In genomic region chr9:137396808-137397367, GRCh38 we compare ENCODE assay signal across 21 cellular contexts. TPM values are rescaled to one million over a fixed set of nuclear protein-coding genes. Genes with fewer than 3 reads are reported as not detected.
DNase-seq lines count a peak whose midpoint lies in the region; ATAC-seq and TF ChIP-seq lines count a peak whose summit lies in the region.
"Had no signal": no experiment of that assay in that cellular context is flagged by ENCODE, and none has a peak within 500 bp of the region (broad histone marks: within the 10 kb centered on the region; RNA-seq: fewer than 3 reads in every experiment).

No MANE protein-coding gene starts in this region.

- peak overlapping the region; percentile 66 for H3K27ac Mint-ChIP-seq in activated T-helper 17 cell treated with anti-CD3 and anti-CD28 coated beads, Interleukin-2, amount 50 U/mL, for 72 hours
- H3K27ac Mint-ChIP-seq: GM23338 had no signal

- H3K4me3 Mint-ChIP-seq in activated T-helper 17 cell treated with anti-CD3 and anti-CD28 coated beads, Interleukin-2, amount 50 U/mL, for 72 hours: peak overlapping the region; percentile 39
- H3K4me3 Mint-ChIP-seq: CD4-positive, alpha-beta memory T cell; GM23338 had no signal

- WGBS in right cardiac atrium: 89% methylated on average over 17 of the region's 17 CpGs
- WGBS in heart right ventricle, 2 donors: 90 to 92% methylated on average over 15 to 17 of the region's 17 CpGs
- WGBS in gastroesophageal sphincter (ENCODE audit: low coverage in 1 of 2), 2 donors: 83% methylated on average over 1 of the region's 17 CpGs; no CpG with 5 or more reads in 1 of the 2 donors

- TF ChIP-seq EP300 in gastroesophageal sphincter (IDR thresholded peaks at IDR 0.05): no peak

- no peaks in the 10 kb centered on the region for H3K9me3 ChIP-seq in right cardiac atrium (ENCODE audit: control insufficient read depth, low read length)
- H3K9me3 ChIP-seq in heart right ventricle: peaks cover 0 to 4% (median 0%) of the 10 kb centered on the region in 11 donors
- H3K9me3 ChIP-seq in upper lobe of right lung: no peaks in the 10 kb centered on the region
- H3K9me3 ChIP-seq in gastroesophageal sphincter: no peaks in the 10 kb centered on the region

- DNase-seq in right cardiac atrium: peak in 2 of 3 donors; percentile 38 to 42
- DNase-seq in heart right ventricle: no peak
- peak; percentile 53 for DNase-seq in upper lobe of right lung
- no peak for DNase-seq in stimulated activated CD4-positive, alpha-beta T cell treated with anti-CD3 and anti-CD28 coated beads, Interleukin-15, amount 100 ng/mL, for 24 hours
- DNase-seq in ACHN: no peak
- DNase-seq: CD4-positive, alpha-beta memory T cell; DMS79 treated with DMSO at 0.1 percent for 48 hours; KG1; NCI-H1417 treated with DMSO at 0.1 percent for 48 hours; NCI-H1930; NCI-H446; NCI-H69; NK-92 treated with Interleukin-12 subunit alpha and Interleukin-12 subunit beta, amount 100 ng/mL, for 24 hours; OCI-M1 had no signal

- no peak for ATAC-seq in right cardiac atrium
- ATAC-seq in heart right ventricle: no peak
- no peak for ATAC-seq in activated T-helper 17 cell treated with anti-CD3 and anti-CD28 coated beads, Interleukin-2, amount 50 U/mL, for 72 hours (replicated peaks)
- peak; percentile 22 for ATAC-seq in esophagus mucosa
- no peak for ATAC-seq in upper lobe of right lung
- ATAC-seq in gastroesophageal sphincter: no peak
- ATAC-seq: GM23338 had no signal

- H3K36me3 Mint-ChIP-seq in activated T-helper 17 cell treated with anti-CD3 and anti-CD28 coated beads, Interleukin-2, amount 50 U/mL, for 72 hours (ENCODE audit: low read depth): peaks cover 6% of the 10 kb centered on the region

- H3K9me3 Mint-ChIP-seq in activated T-helper 17 cell treated with anti-CD3 and anti-CD28 coated beads, Interleukin-2, amount 50 U/mL, for 72 hours: no peaks in the 10 kb centered on the region
- H3K9me3 Mint-ChIP-seq: CD4-positive, alpha-beta memory T cell had no signal

- no peak for TF ChIP-seq CTCF in heart right ventricle (IDR thresholded peaks at IDR 0.05)
- TF ChIP-seq CTCF in upper lobe of right lung (IDR thresholded peaks at IDR 0.05): no peak
- TF ChIP-seq CTCF in gastroesophageal sphincter (IDR thresholded peaks at IDR 0.05): no peak

- no peaks in the 10 kb centered on the region for H3K27me3 ChIP-seq in right cardiac atrium (ENCODE audit: control insufficient read depth, insufficient read depth)
- no peaks in the 10 kb centered on the region for H3K27me3 ChIP-seq in heart right ventricle
- H3K27me3 ChIP-seq in upper lobe of right lung: no peaks in the 10 kb centered on the region
- H3K27me3 ChIP-seq in gastroesophageal sphincter: no peaks in the 10 kb centered on the region

- no peak overlapping the region for H3K4me3 ChIP-seq in right cardiac atrium (ENCODE audit: low read length)
- no peak overlapping the region for H3K4me3 ChIP-seq in heart right ventricle
- no peak overlapping the region for H3K4me3 ChIP-seq in upper lobe of right lung
- no peak overlapping the region for H3K4me3 ChIP-seq in gastroesophageal sphincter
- H3K4me3 ChIP-seq: GM23338 had no signal

- H3K27me3 Mint-ChIP-seq in activated T-helper 17 cell treated with anti-CD3 and anti-CD28 coated beads, Interleukin-2, amount 50 U/mL, for 72 hours: no peaks in the 10 kb centered on the region
- H3K27me3 Mint-ChIP-seq: CD4-positive, alpha-beta memory T cell had no signal

- in situ Hi-C loops in ACHN (cut with HindIII; ENCODE audit: low pct_ligation_motif_present, low pct_unique_long_range_greater_than_20kb, low sequenced_read_pairs): no loop called here

- TF ChIP-seq POLR2A in gastroesophageal sphincter (IDR thresholded peaks at IDR 0.05): no peak

- H3K27ac ChIP-seq in right cardiac atrium (ENCODE audit: low read length): no peak overlapping the region
- no peak overlapping the region for H3K27ac ChIP-seq in heart right ventricle
- H3K27ac ChIP-seq in upper lobe of right lung: no peak overlapping the region
- H3K27ac ChIP-seq in gastroesophageal sphincter: no peak overlapping the region

- H3K36me3 ChIP-seq in heart right ventricle: peaks cover 0 to 13% (median 0%) of the 10 kb centered on the region in 9 donors
- H3K36me3 ChIP-seq in upper lobe of right lung: no peaks in the 10 kb centered on the region
- H3K36me3 ChIP-seq in gastroesophageal sphincter: peaks cover 0 to 48% of the 10 kb centered on the region in 2 donors

- intact Hi-C loops in right cardiac atrium (cut with DNase I) (loop anchor here in 1 of 4 donors (10.0 kb wide), 1 partner anchor 52 kb away; no protein-coding TSS in a partner anchor), heart right ventricle (cut with DNase I) (loop anchor here in 1 of 10 donors (10.0 kb wide), 1 partner anchor 52 kb away; no protein-coding TSS in a partner anchor), upper lobe of right lung (cut with DNase I) (no loop called here)

- peaks cover 19% of the 10 kb centered on the region for H3K4me1 Mint-ChIP-seq in activated T-helper 17 cell treated with anti-CD3 and anti-CD28 coated beads, Interleukin-2, amount 50 U/mL, for 72 hours
- H3K4me1 Mint-ChIP-seq: GM23338 had no signal

- H3K4me1 ChIP-seq in right cardiac atrium (ENCODE audit: control insufficient read depth, insufficient read depth, low read length) (no peaks in the 10 kb centered on the region), heart right ventricle (peaks cover 0 to 7% (median 0%) of the 10 kb centered on the region in 9 donors), upper lobe of right lung (no peaks in the 10 kb centered on the region), gastroesophageal sphincter (no peaks in the 10 kb centered on the region)

RNA-seq across cellular contexts. Expression of gene EXD3, which starts 26.1 kb away (rescaled TPM):
- 10 to 100 TPM in 2 of 4 donors, 1 to 10 TPM in 2; 7.9 to 13.4 (median 11.1) TPM for total RNA-seq in right cardiac atrium
- polyA plus RNA-seq in right cardiac atrium: 14.6 TPM
- total RNA-seq in heart right ventricle: 10 to 100 TPM in 3 of 10 donors, 1 to 10 TPM in 7; 7.8 to 14.0 (median 9.2) TPM
- polyA plus RNA-seq in heart right ventricle: 10 to 100 TPM in 1 of 2 donors, 1 to 10 TPM in 1; 5.8 to 33.0 TPM
- total RNA-seq in activated T-helper 17 cell treated with anti-CD3 and anti-CD28 coated beads, Interleukin-2, amount 50 U/mL, for 72 hours: 1 to 10 TPM; 8.8 to 10.0 TPM
- 8.1 TPM for total RNA-seq in esophagus mucosa
- total RNA-seq in upper lobe of right lung: 27.3 TPM
- 10 to 100 TPM in 2 of 4 donors, 1 to 10 TPM in 2; 3.7 to 29.7 (median 10.9) TPM for total RNA-seq in gastroesophageal sphincter

RNA-seq across cellular contexts. Expression of gene NOXA1, which starts 26.3 kb away (rescaled TPM):
- 1 to 10 TPM; 3.1 to 7.5 (median 4.5) TPM for total RNA-seq in right cardiac atrium
- polyA plus RNA-seq in right cardiac atrium: 4.3 TPM
- 1 to 10 TPM; 2.5 to 5.3 (median 3.0) TPM for total RNA-seq in heart right ventricle
- polyA plus RNA-seq in heart right ventricle: 10 to 100 TPM in 1 of 2 donors, under 1 TPM in 1; 0.62 to 10.6 TPM
- total RNA-seq in activated T-helper 17 cell treated with anti-CD3 and anti-CD28 coated beads, Interleukin-2, amount 50 U/mL, for 72 hours: under 1 TPM; 0.39 to 0.58 TPM
- total RNA-seq in esophagus mucosa: 5.5 TPM
- total RNA-seq in upper lobe of right lung: 6.5 TPM
- total RNA-seq in gastroesophageal sphincter: 1 to 10 TPM; 1.1 to 4.2 (median 3.0) TPM
- total RNA-seq: G401 had no signal

RNA-seq across cellular contexts. Expression of gene ENTPD8, which starts 44.3 kb away (rescaled TPM):
- total RNA-seq in right cardiac atrium (not detected), heart right ventricle (not detected), esophagus mucosa (not detected), upper lobe of right lung (not detected), gastroesophageal sphincter (under 1 TPM in 1 of 4 donors, not detected in 3; 0.57 TPM)
- polyA plus RNA-seq in right cardiac atrium (not detected), heart right ventricle (under 1 TPM; 0.03 to 0.15 TPM)
- total RNA-seq in activated T-helper 17 cell treated with anti-CD3 and anti-CD28 coated beads, Interleukin-2, amount 50 U/mL, for 72 hours: not detected
- total RNA-seq: CD4-positive, alpha-beta memory T cell; SK-MEL-5 had no signal
- polyA plus RNA-seq: BJ; CD4-positive, alpha-beta memory T cell had no signal

Comparison
In these comparisons a context has a peak if more than half of its experiments do, and no peak if none do; other contexts are left out.
1. DNase-seq: peak in right cardiac atrium (2 of 3) and upper lobe of right lung (single experiment); none in heart right ventricle (0 of 2), stimulated activated CD4-positive, alpha-beta T cell treated with anti-CD3 and anti-CD28 coated beads, Interleukin-15, amount 100 ng/mL, for 24 hours (single experiment) and ACHN (single experiment).